ENCODE assay signal across 9 cellular contexts in genomic region chr9:77846957-77847574, GRCh38.
DNase-seq lines count a peak whose midpoint lies in the region; ATAC-seq, FAIRE-seq and TF ChIP-seq lines count a peak whose summit lies in the region.
"Had no signal": no experiment of that assay in that cellular context is flagged by ENCODE, and none has a peak within 500 bp of the region (broad histone marks: within the 10 kb centered on the region; RNA-seq: fewer than 3 reads in every experiment).

No MANE protein-coding gene starts in this region.

- no peak for ATAC-seq in GM19455 (IDR thresholded peaks at IDR 0.05; ENCODE audit: unreplicated experiment)

- H3K79me2 ChIP-seq in ACC112 (ENCODE audit: control insufficient read depth, insufficient read depth, low read length, unreplicated experiment): peaks cover 20% of the 10 kb centered on the region

- WGBS in mesodermal cell (ENCODE audit: insufficient coverage in 2 of 2), 2 experiments: 76 to 88% methylated on average over 9 to 11 of the region's 11 CpGs

- H3K9me3 ChIP-seq in mesodermal cell (ENCODE audit: control insufficient read depth, low read length): no peaks in the 10 kb centered on the region

- H2AFZ ChIP-seq in ACC112 (ENCODE audit: low read length, unreplicated experiment): no peak overlapping the region

- H3K4me1 ChIP-seq in ACC112 (ENCODE audit: control insufficient read depth, insufficient read depth, low read length, unreplicated experiment) (peaks cover 47% of the 10 kb centered on the region), mesodermal cell (ENCODE audit: control insufficient read depth, insufficient read depth, low read length, poor library complexity, severe bottlenecking) (peaks cover 34% of the 10 kb centered on the region)

- H3K27me3 ChIP-seq in ACC112 (ENCODE audit: insufficient read depth, low read length): no peaks in the 10 kb centered on the region

- no peak overlapping the region for H3K4me3 ChIP-seq in ACC112 (ENCODE audit: low read depth, low read length)
- peak overlapping the region; percentile 19 for H3K4me3 ChIP-seq in coronary artery
- H3K4me3 ChIP-seq in mesodermal cell (ENCODE audit: extremely low read depth, insufficient read depth, low read length, poor library complexity, severe bottlenecking): no peak overlapping the region

- H3K36me3 ChIP-seq in ACC112 (ENCODE audit: insufficient read depth, low read length): no peaks in the 10 kb centered on the region
- peaks cover 3% of the 10 kb centered on the region for H3K36me3 ChIP-seq in mesodermal cell (ENCODE audit: control insufficient read depth, insufficient read depth, low read length)

- TF ChIP-seq CTCF in coronary artery (IDR thresholded peaks at IDR 0.05) (no peak), D721Med (IDR thresholded peaks at IDR 0.05; ENCODE audit: insufficient read depth, missing control alignments) (no peak)

- peak overlapping the region; percentile 68 for H3K27ac ChIP-seq in ACC112 (ENCODE audit: low read depth, low read length)
- peak overlapping the region; percentile 33 to 87 for H3K27ac ChIP-seq in coronary artery
- H3K27ac ChIP-seq in mesodermal cell (ENCODE audit: low read depth, low read length, severe bottlenecking): peak overlapping the region; percentile 38

- peak; percentile 50 for DNase-seq in MV-4-11 (lab: John Stamatoyannopoulos, UW)
- DNase-seq in coronary artery (ENCODE audit: low spot score): no peak
- no peak for DNase-seq in amniotic stem cell (lab: John Stamatoyannopoulos, UW)
- DNase-seq in D721Med (ENCODE audit: insufficient read length, low spot score): no peak
- DNase-seq in NCI-H146 treated with DMSO at 0.1 percent for 48 hours (lab: John Stamatoyannopoulos, UW; ENCODE audit: unreplicated experiment): no peak
- DNase-seq: NCI-H1417 treated with DMSO at 0.1 percent for 48 hours had no signal

- no peak for FAIRE-seq in D721Med (lab: Jason Lieb, UNC)
